ENCODE assay signal across 18 cellular contexts in the genomic region with DNA sequence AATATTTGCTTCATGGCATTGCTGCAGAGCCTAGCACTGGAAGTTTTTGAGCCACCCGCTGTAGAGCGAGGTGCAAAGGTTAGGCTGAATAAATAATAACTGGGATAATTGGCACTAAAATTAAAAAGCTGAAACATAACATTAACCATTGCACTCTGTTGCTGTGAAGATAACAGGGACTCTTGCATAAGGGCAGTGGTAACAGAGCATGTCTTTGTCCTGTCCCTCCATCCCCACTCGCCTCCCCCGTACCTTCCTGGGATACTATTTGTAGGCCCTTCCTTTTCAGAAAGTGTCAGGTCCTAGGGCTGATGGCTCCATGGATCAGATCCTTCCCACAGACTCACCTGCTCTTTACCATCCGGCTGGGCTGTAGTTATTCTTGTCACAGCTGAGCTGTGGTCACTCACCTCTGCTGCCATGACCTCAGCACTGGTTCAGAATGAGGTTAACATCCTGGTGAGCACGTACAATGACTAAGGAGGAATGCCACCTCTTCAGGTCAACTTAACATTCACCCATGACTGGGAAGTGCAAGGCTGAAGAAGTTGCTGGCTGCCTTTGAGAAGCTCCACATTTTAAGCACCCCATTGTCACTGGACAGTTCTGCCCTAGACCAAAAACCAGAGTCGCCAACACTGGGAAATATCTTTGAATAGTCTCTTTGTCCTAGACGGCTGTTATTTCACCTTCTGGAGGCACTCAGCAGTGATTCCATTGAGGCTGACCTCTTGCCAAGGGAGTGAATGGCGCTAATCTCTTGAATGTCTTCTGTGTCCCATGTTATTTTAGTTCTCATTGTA.
"Had no signal": no experiment of that assay in that cellular context is flagged by ENCODE, and none has a peak within 500 bp of the region (broad histone marks: within the 10 kb centered on the region; RNA-seq: fewer than 3 reads in every experiment).

No MANE protein-coding gene starts in this region.

- H3K9me3 ChIP-seq: ovary, stomach had no signal

- H3K27ac ChIP-seq: cardiac muscle cell, ovary, stomach, VCaP had no signal

- ATAC-seq: effector memory CD8-positive, alpha-beta T cell; left cardiac atrium; sciatic nerve; stimulated activated effector memory CD8-positive, alpha-beta T cell treated with anti-CD3 and anti-CD28 coated beads, Interleukin-12 subunit alpha, Interleukin-12 subunit beta, amount 100 ng/mL, for 72 hours; T-helper 17 cell had no signal

- H3K36me3 ChIP-seq: cardiac muscle cell, ovary, stomach had no signal

- H3K4me1 Mint-ChIP-seq: stimulated activated effector memory CD8-positive, alpha-beta T cell treated with anti-CD3 and anti-CD28 coated beads, Interleukin-12 subunit alpha, Interleukin-12 subunit beta, amount 100 ng/mL, for 72 hours; T-helper 17 cell had no signal

- H3K9me3 Mint-ChIP-seq: mesothelial cell of epicardium; stimulated activated effector memory CD8-positive, alpha-beta T cell treated with anti-CD3 and anti-CD28 coated beads, Interleukin-12 subunit alpha, Interleukin-12 subunit beta, amount 100 ng/mL, for 72 hours; type B pancreatic cell had no signal

- DNase-seq: activated CD4-positive, alpha-beta T cell treated with anti-CD3 and anti-CD28 coated beads for 1 hour; activated CD4-positive, alpha-beta T cell treated with anti-CD3 and anti-CD28 coated beads, Interleukin-2, amount 50 U/mL, for 48 hours; dermis blood vessel endothelial cell; effector memory CD8-positive, alpha-beta T cell; foreskin fibroblast; left cardiac atrium; ovary; stimulated activated CD4-positive, alpha-beta T cell treated with anti-CD3 and anti-CD28 coated beads, Interleukin-4, amount 100 ng/mL, for 24 hours; stomach; T-helper 17 cell had no signal

- H3K27me3 Mint-ChIP-seq: activated naive CD8-positive, alpha-beta T cell; type B pancreatic cell had no signal

- H3K4me3 ChIP-seq: cardiac muscle cell, lung, ovary, stomach had no signal

- H3K27me3 ChIP-seq: cardiac muscle cell, ovary had no signal

- H3K27ac Mint-ChIP-seq: activated naive CD8-positive, alpha-beta T cell; effector memory CD8-positive, alpha-beta T cell; mesothelial cell of epicardium; stimulated activated effector memory CD8-positive, alpha-beta T cell treated with anti-CD3 and anti-CD28 coated beads, Interleukin-12 subunit alpha, Interleukin-12 subunit beta, amount 100 ng/mL, for 72 hours; T-helper 17 cell; type B pancreatic cell had no signal

- H3K4me3 Mint-ChIP-seq: activated naive CD8-positive, alpha-beta T cell; effector memory CD8-positive, alpha-beta T cell; mesothelial cell of epicardium; stimulated activated effector memory CD8-positive, alpha-beta T cell treated with anti-CD3 and anti-CD28 coated beads, Interleukin-12 subunit alpha, Interleukin-12 subunit beta, amount 100 ng/mL, for 72 hours; T-helper 17 cell; type B pancreatic cell had no signal

- H3K4me1 ChIP-seq: stomach had no signal

- H3K36me3 Mint-ChIP-seq: activated naive CD8-positive, alpha-beta T cell; mesothelial cell of epicardium; stimulated activated effector memory CD8-positive, alpha-beta T cell treated with anti-CD3 and anti-CD28 coated beads, Interleukin-12 subunit alpha, Interleukin-12 subunit beta, amount 100 ng/mL, for 72 hours; type B pancreatic cell had no signal
